ENCODE assay signal across 8 cellular contexts in the genomic region with DNA sequence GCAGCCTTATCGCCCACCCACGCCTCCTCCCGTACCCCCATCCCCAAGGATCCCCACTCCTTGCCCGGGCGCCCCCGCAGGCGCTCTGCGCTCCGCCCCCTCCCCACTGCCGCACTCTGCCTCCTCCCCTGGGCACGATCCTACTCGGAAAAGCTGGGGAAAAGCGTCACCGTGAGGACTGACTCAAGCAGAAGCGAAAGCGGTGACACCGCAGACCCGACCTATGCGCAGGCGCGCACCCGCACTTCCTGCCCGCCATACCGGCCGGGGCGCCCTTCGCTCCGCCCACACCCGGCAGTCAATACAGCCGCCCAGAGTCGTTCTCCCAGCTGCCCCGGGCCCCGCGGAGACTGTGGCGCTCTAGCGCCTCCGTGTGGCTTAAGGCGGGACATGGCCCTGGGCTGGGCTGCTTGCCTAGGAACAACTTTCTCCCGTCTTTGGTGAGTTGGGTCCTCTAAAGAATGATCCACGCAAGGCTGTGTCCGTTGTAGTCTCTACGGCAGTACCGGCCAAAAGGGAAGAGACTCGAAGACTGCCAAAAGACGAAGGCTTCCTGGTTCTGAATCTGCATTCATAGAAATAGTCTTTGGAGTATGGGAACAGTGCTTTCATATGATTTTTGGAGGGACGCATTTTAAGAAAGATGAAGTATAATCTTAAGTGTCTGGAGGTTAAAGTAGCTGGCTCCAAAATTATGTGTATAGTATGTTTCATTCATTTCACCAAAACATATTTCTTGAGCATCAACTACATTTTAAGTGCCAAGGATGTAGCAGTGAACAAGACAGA. TPM values are rescaled to one million over a fixed set of nuclear protein-coding genes. Genes with fewer than 3 reads are reported as not detected.
A peak's percentile ranks its signal among the peaks of the same experiment; 100 is the strongest.
DNase-seq lines count a peak whose midpoint lies in the region; ATAC-seq and TF ChIP-seq lines count a peak whose summit lies in the region.

A gene (minus strand): TSS at position 207 of the 789 bp plus-strand sequence. CDS start 7,432 bp downstream, outside the sequence.

- peak; percentile 96 for ATAC-seq in GM21717 (IDR thresholded peaks at IDR 0.05; ENCODE audit: unreplicated experiment)
- peak; percentile 99 for ATAC-seq in Panc1
- ATAC-seq in esophagus mucosa, result peak; percentile 99
- peak; percentile 94 for ATAC-seq in stimulated activated effector memory CD8-positive, alpha-beta T cell treated with anti-CD3 and anti-CD28 coated beads, Interleukin-12 subunit alpha, Interleukin-12 subunit beta, amount 100 ng/mL, for 72 hours

- POLR2A ChIA-PET in Panc1 (lab: Charles Lee), result interaction anchor here (0.6 to 0.7 kb wide), 3 partner anchors 80 to 702 kb away, joined by 3 to 15 read pairs (median 10); no protein-coding TSS in a partner anchor

- H3K27ac Mint-ChIP-seq in stimulated activated effector memory CD8-positive, alpha-beta T cell treated with anti-CD3 and anti-CD28 coated beads, Interleukin-12 subunit alpha, Interleukin-12 subunit beta, amount 100 ng/mL, for 72 hours, result peak within 1 kb of the TSS; percentile 99

- peak within 1 kb of the TSS; percentile 94 for H3K27ac ChIP-seq in Panc1 (ENCODE audit: low read length)

- peaks cover 9% of the 10 kb centered on the region for H3K36me3 Mint-ChIP-seq in stimulated activated effector memory CD8-positive, alpha-beta T cell treated with anti-CD3 and anti-CD28 coated beads, Interleukin-12 subunit alpha, Interleukin-12 subunit beta, amount 100 ng/mL, for 72 hours

- DNase-seq in DMS79 (lab: John Stamatoyannopoulos, UW), result peak; percentile 82
- DNase-seq in KG1 (lab: John Stamatoyannopoulos, UW), result peak; percentile 91
- peak; percentile 88 for DNase-seq in Panc1 (ENCODE audit: low read depth, low spot score)
- peak; percentile 98 for DNase-seq in activated T-cell treated with anti-CD3 and anti-CD28 coated beads, Interleukin-2, amount 50 U/mL, for 48 hours
- DNase-seq in myocyte (ENCODE audit: low read depth), result peak; percentile 96
- peak; percentile 98 to 99 for DNase-seq in stimulated activated effector memory CD8-positive, alpha-beta T cell treated with anti-CD3 and anti-CD28 coated beads, Interleukin-12 subunit alpha, Interleukin-12 subunit beta, amount 100 ng/mL, for 72 hours (ENCODE audit: low spot score in 2 of 2)

- CTCF ChIA-PET in Panc1 (lab: Charles Lee), result interaction anchor here (0.6 to 1.4 kb wide), 2 partner anchors 28 to 156 kb away, joined by 4 to 7 read pairs; no protein-coding TSS in a partner anchor

- H3K36me3 ChIP-seq in Panc1 (ENCODE audit: control insufficient read depth, insufficient read depth, low read length), result no peaks in the 10 kb centered on the region

- peaks cover 7% of the 10 kb centered on the region for H3K4me1 ChIP-seq in Panc1 (ENCODE audit: control insufficient read depth, insufficient read depth, low read length)

- H3K9me3 Mint-ChIP-seq in stimulated activated effector memory CD8-positive, alpha-beta T cell treated with anti-CD3 and anti-CD28 coated beads, Interleukin-12 subunit alpha, Interleukin-12 subunit beta, amount 100 ng/mL, for 72 hours, result no peaks in the 10 kb centered on the region

- no peaks in the 10 kb centered on the region; the same call in 1 of the 2 replicates for H3K27me3 ChIP-seq in Panc1 (ENCODE audit: control insufficient read depth, insufficient read depth, low read length)

- BruUV-seq in Panc1 (replicated peaks; lab: Mats Ljungman, UMichigan), result no TSS peak

- peak; percentile 97 for TF ChIP-seq CTCF in Panc1 (IDR thresholded peaks at IDR 0.05)

- peaks cover 23% of the 10 kb centered on the region for H3K4me1 Mint-ChIP-seq in stimulated activated effector memory CD8-positive, alpha-beta T cell treated with anti-CD3 and anti-CD28 coated beads, Interleukin-12 subunit alpha, Interleukin-12 subunit beta, amount 100 ng/mL, for 72 hours

- H3K4me3 ChIP-seq in Panc1 (ENCODE audit: low read depth in 2 of 2, low read length in 2 of 2), result peak within 1 kb of the TSS; percentile 77 to 93

- intact Hi-C loops in Panc1 (cut with micrococcal nuclease; ENCODE audit: unreplicated experiment), result no loop called here

- H3K4me3 Mint-ChIP-seq in stimulated activated effector memory CD8-positive, alpha-beta T cell treated with anti-CD3 and anti-CD28 coated beads, Interleukin-12 subunit alpha, Interleukin-12 subunit beta, amount 100 ng/mL, for 72 hours, result peak within 1 kb of the TSS; percentile 82

- no peaks in the 10 kb centered on the region for H3K9me3 ChIP-seq in Panc1 (ENCODE audit: control insufficient read depth, insufficient read depth, low read depth, low read length)

- in situ Hi-C loops in Panc1 (cut with HindIII; ENCODE audit: low pct_unique_long_range_greater_than_20kb, low sequenced_read_pairs), result no loop called here

RNA-seq across cellular contexts. Expression of the gene that starts here (rescaled TPM):
- 16.6 TPM for total RNA-seq in Panc1 (2021; ENCODE audit: unreplicated experiment)
- polyA plus RNA-seq in Panc1 (2012; ENCODE audit: insufficient read length), result 8.8 TPM
- total RNA-seq in esophagus mucosa, result 22.2 TPM
- total RNA-seq in myocyte, result 39.9 and 40.2 TPM in 2 replicates
- 10.2 TPM for polyA plus RNA-seq in myocyte (2012)

Comparison
In these comparisons a context has a peak if more than half of its experiments do, and no peak if none do; other contexts are left out.
1. Peak in every context shown above with its lines: DNase-seq, ATAC-seq, H3K4me3 ChIP-seq and H3K27ac ChIP-seq.